In the genomic region with DNA sequence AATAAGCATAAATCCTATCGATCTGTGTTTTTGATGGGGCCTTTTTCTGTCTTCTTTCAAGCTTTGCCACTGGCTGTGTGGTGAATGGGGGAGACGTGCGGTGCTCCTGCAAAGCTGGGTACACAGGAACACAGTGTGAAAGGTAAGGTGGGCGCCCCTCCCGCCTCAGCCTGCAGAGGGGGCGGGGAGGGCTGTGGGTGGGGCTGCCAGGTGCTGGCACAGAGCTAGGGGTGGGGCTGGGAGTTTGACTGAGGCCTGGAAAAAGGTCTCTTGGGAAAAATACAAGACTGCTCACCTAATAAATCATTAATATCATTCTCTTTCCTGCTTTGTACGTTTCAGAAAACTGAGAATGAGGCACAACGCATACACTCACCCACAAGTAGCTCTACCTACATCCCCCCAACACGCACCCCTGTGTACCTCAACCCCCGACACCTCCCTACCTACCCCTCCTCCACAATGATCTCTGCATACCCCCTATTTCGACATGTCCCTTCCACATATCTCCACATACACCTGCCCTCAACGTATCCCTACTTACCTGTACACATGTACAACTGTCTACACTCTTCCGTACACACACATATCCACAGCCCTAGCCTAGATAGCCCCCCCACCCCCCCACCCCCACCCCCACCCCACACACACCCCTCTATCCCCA, we compare ENCODE assay signal across 2 cellular contexts.
TF ChIP-seq lines count a peak whose summit lies in the region.

No MANE protein-coding gene starts in this region.

TF ChIP-seq in WTC11, 78 proteins besides CTCF, POLR2A, EP300 and RAD21 (continued from another document and continues in another):
- TF ChIP-seq AR (CRISPR knock-in tag; IDR thresholded peaks at IDR 0.05) (no peak), STAT6 (CRISPR knock-in tag; conservative IDR thresholded peaks at IDR 0.05; ENCODE audit: low read depth) (no peak), NFE2L1 (CRISPR knock-in tag; IDR thresholded peaks at IDR 0.05) (no peak), ZNF263 (CRISPR knock-in tag; IDR thresholded peaks at IDR 0.05; ENCODE audit: low read depth) (no peak), ZMAT4 (CRISPR knock-in tag; IDR thresholded peaks at IDR 0.05) (no peak), FOXK1 (CRISPR knock-in tag; IDR thresholded peaks at IDR 0.05) (no peak), ATF1 (CRISPR knock-in tag; IDR thresholded peaks at IDR 0.05) (no peak), JAZF1 (CRISPR knock-in tag; IDR thresholded peaks at IDR 0.05) (no peak), CBFB (CRISPR knock-in tag; IDR thresholded peaks at IDR 0.05; ENCODE audit: low read depth) (no peak)
- TF ChIP-seq, protein P1, sequence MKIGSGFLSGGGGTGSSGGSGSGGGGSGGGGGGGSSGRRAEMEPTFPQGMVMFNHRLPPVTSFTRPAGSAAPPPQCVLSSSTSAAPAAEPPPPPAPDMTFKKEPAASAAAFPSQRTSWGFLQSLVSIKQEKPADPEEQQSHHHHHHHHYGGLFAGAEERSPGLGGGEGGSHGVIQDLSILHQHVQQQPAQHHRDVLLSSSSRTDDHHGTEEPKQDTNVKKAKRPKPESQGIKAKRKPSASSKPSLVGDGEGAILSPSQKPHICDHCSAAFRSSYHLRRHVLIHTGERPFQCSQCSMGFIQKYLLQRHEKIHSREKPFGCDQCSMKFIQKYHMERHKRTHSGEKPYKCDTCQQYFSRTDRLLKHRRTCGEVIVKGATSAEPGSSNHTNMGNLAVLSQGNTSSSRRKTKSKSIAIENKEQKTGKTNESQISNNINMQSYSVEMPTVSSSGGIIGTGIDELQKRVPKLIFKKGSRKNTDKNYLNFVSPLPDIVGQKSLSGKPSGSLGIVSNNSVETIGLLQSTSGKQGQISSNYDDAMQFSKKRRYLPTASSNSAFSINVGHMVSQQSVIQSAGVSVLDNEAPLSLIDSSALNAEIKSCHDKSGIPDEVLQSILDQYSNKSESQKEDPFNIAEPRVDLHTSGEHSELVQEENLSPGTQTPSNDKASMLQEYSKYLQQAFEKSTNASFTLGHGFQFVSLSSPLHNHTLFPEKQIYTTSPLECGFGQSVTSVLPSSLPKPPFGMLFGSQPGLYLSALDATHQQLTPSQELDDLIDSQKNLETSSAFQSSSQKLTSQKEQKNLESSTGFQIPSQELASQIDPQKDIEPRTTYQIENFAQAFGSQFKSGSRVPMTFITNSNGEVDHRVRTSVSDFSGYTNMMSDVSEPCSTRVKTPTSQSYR (CRISPR knock-in tag; IDR thresholded peaks at IDR 0.05) = no peak
- TF ChIP-seq, protein P2, sequence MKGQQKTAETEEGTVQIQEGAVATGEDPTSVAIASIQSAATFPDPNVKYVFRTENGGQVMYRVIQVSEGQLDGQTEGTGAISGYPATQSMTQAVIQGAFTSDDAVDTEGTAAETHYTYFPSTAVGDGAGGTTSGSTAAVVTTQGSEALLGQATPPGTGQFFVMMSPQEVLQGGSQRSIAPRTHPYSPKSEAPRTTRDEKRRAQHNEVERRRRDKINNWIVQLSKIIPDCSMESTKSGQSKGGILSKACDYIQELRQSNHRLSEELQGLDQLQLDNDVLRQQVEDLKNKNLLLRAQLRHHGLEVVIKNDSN (CRISPR knock-in tag; IDR thresholded peaks at IDR 0.05) = no peak
- TF ChIP-seq, protein P3, sequence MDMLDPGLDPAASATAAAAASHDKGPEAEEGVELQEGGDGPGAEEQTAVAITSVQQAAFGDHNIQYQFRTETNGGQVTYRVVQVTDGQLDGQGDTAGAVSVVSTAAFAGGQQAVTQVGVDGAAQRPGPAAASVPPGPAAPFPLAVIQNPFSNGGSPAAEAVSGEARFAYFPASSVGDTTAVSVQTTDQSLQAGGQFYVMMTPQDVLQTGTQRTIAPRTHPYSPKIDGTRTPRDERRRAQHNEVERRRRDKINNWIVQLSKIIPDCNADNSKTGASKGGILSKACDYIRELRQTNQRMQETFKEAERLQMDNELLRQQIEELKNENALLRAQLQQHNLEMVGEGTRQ (CRISPR knock-in tag; IDR thresholded peaks at IDR 0.05) = no peak

TF ChIP-seq in HepG2, 621 proteins besides CTCF, POLR2A, EP300 and RAD21 (continued from another document):
- peak; percentile 24; the same call in 1 of the 2 replicates for TF ChIP-seq ZNF687 (CRISPR knock-in tag; IDR thresholded peaks at IDR 0.05)
- TF ChIP-seq, protein P4, sequence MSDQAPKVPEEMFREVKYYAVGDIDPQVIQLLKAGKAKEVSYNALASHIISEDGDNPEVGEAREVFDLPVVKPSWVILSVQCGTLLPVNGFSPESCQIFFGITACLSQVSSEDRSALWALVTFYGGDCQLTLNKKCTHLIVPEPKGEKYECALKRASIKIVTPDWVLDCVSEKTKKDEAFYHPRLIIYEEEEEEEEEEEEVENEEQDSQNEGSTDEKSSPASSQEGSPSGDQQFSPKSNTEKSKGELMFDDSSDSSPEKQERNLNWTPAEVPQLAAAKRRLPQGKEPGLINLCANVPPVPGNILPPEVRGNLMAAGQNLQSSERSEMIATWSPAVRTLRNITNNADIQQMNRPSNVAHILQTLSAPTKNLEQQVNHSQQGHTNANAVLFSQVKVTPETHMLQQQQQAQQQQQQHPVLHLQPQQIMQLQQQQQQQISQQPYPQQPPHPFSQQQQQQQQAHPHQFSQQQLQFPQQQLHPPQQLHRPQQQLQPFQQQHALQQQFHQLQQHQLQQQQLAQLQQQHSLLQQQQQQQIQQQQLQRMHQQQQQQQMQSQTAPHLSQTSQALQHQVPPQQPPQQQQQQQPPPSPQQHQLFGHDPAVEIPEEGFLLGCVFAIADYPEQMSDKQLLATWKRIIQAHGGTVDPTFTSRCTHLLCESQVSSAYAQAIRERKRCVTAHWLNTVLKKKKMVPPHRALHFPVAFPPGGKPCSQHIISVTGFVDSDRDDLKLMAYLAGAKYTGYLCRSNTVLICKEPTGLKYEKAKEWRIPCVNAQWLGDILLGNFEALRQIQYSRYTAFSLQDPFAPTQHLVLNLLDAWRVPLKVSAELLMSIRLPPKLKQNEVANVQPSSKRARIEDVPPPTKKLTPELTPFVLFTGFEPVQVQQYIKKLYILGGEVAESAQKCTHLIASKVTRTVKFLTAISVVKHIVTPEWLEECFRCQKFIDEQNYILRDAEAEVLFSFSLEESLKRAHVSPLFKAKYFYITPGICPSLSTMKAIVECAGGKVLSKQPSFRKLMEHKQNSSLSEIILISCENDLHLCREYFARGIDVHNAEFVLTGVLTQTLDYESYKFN (CRISPR knock-in tag; conservative IDR thresholded peaks at IDR 0.05) = no peak
- no peak for TF ChIP-seq ATAD3A (CRISPR knock-in tag; IDR thresholded peaks at IDR 0.05)
- no peak for TF ChIP-seq SMARCC2 (IDR thresholded peaks at IDR 0.05)
- no peak for TF ChIP-seq BORCS8-MEF2B (CRISPR knock-in tag; IDR thresholded peaks at IDR 0.05)
- peak; percentile 58 for TF ChIP-seq PATZ1 (CRISPR knock-in tag; IDR thresholded peaks at IDR 0.05)
- no peak for TF ChIP-seq ZSCAN20 (CRISPR knock-in tag; IDR thresholded peaks at IDR 0.05; ENCODE audit: borderline replicate concordance)
- 0 out of 2 replicates have a peak, but pooled peaks have one; percentile 51 for TF ChIP-seq ZNF672 (CRISPR knock-in tag; IDR thresholded peaks at IDR 0.05)
- TF ChIP-seq, protein P5, sequence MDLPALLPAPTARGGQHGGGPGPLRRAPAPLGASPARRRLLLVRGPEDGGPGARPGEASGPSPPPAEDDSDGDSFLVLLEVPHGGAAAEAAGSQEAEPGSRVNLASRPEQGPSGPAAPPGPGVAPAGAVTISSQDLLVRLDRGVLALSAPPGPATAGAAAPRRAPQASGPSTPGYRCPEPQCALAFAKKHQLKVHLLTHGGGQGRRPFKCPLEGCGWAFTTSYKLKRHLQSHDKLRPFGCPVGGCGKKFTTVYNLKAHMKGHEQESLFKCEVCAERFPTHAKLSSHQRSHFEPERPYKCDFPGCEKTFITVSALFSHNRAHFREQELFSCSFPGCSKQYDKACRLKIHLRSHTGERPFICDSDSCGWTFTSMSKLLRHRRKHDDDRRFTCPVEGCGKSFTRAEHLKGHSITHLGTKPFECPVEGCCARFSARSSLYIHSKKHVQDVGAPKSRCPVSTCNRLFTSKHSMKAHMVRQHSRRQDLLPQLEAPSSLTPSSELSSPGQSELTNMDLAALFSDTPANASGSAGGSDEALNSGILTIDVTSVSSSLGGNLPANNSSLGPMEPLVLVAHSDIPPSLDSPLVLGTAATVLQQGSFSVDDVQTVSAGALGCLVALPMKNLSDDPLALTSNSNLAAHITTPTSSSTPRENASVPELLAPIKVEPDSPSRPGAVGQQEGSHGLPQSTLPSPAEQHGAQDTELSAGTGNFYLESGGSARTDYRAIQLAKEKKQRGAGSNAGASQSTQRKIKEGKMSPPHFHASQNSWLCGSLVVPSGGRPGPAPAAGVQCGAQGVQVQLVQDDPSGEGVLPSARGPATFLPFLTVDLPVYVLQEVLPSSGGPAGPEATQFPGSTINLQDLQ (CRISPR knock-in tag; IDR thresholded peaks at IDR 0.05) = no peak
